Comparison of ENCODE assay signal across 34 cellular contexts in genomic region chr2:793236-793635, GRCh38.
"Had no signal": no experiment of that assay in that cellular context is flagged by ENCODE, and none has a peak within 500 bp of the region (broad histone marks: within the 10 kb centered on the region; RNA-seq: fewer than 3 reads in every experiment).

No MANE protein-coding gene starts in this region.

- ATAC-seq: activated CD8-positive, alpha-beta T cell treated with anti-CD3 and anti-CD28 coated beads for 36 hours; activated naive CD4-positive, alpha-beta T cell treated with anti-CD3 and anti-CD28 coated beads, Interleukin-2, amount 50 U/mL, for 72 hours; activated T-cell treated with anti-CD3 and anti-CD28 coated beads, Interleukin-2, amount 50 U/mL, for 4 hours; activated T-cell treated with anti-CD3 and anti-CD28 coated beads, Interleukin-2, amount 50 U/mL, for 72 hours; activated T-helper 17 cell treated with anti-CD3 and anti-CD28 coated beads, Interleukin-2, amount 50 U/mL, for 72 hours; body of pancreas had no signal

- H3K27ac Mint-ChIP-seq: activated B cell treated with CpG ODN at 0.5 μM for 24 hours; activated CD4-positive, alpha-beta memory T cell treated with anti-CD3 and anti-CD28 coated beads for 36 hours; activated CD4-positive, alpha-beta T cell treated with anti-CD3 and anti-CD28 coated beads, Interleukin-2, amount 10 ng/mL, durations not matched to agents 24 days and 14 days; activated CD8-positive, alpha-beta T cell treated with anti-CD3 and anti-CD28 coated beads for 36 hours; activated naive CD4-positive, alpha-beta T cell treated with anti-CD3 and anti-CD28 coated beads for 36 hours; activated naive CD4-positive, alpha-beta T cell treated with anti-CD3 and anti-CD28 coated beads, Interleukin-2, amount 50 U/mL, for 72 hours; activated naive CD8-positive, alpha-beta T cell treated with anti-CD3 and anti-CD28 coated beads for 36 hours; activated T-cell treated with anti-CD3 and anti-CD28 coated beads, Interleukin-2, amount 50 U/mL, for 72 hours; activated T-helper 1 cell treated with anti-CD3 and anti-CD28 coated beads, Interleukin-12 subunit alpha, Interleukin-12 subunit beta, Interleukin-2, Interleukin-4 antibody, amounts not matched to agents 30 ng/mL and 10 ng/mL and 1 ng/mL, durations not matched to agents 14 hours and 24 hours and 36 hours; activated T-helper 17 cell treated with anti-CD3 and anti-CD28 coated beads, Interleukin-2, amount 50 U/mL, for 72 hours; T-helper 1 cell treated with Interleukin-12 subunit alpha and Interleukin-12 subunit beta and Interleukin-4 antibody, amounts not matched to agents 30 μg/mL and 1 μg/mL, for 36 hours; T-helper 2 cell treated with Interferon-gamma antibody and Interleukin-4, amounts not matched to agents 5 μg/mL and 100 μg/mL, for 36 hours had no signal

- H3K4me3 ChIP-seq: adrenal gland, body of pancreas, breast epithelium had no signal

- H3K27me3 ChIP-seq: adrenal gland, body of pancreas, brain microvascular endothelial cell, breast epithelium had no signal

- H3K27ac ChIP-seq: adrenal gland, body of pancreas, brain microvascular endothelial cell, breast epithelium, VCaP had no signal

- H3K27me3 Mint-ChIP-seq: activated B cell treated with CpG ODN at 0.5 μM for 24 hours; activated CD4-positive, alpha-beta memory T cell treated with anti-CD3 and anti-CD28 coated beads for 36 hours; activated CD4-positive, alpha-beta T cell treated with anti-CD3 and anti-CD28 coated beads, Interleukin-2, amount 10 ng/mL, durations not matched to agents 24 days and 14 days; activated naive CD8-positive, alpha-beta T cell treated with anti-CD3 and anti-CD28 coated beads for 36 hours; activated T-helper 17 cell treated with anti-CD3 and anti-CD28 coated beads, Interleukin-2, amount 50 U/mL, for 72 hours had no signal

- H3K4me3 Mint-ChIP-seq: activated B cell treated with CpG ODN at 0.5 μM for 24 hours; activated CD4-positive, alpha-beta memory T cell treated with anti-CD3 and anti-CD28 coated beads for 36 hours; activated CD4-positive, alpha-beta T cell treated with anti-CD3 and anti-CD28 coated beads, Interleukin-2, amount 10 ng/mL, durations not matched to agents 24 days and 14 days; activated CD8-positive, alpha-beta T cell treated with anti-CD3 and anti-CD28 coated beads for 36 hours; activated naive CD4-positive, alpha-beta T cell treated with anti-CD3 and anti-CD28 coated beads for 36 hours; activated naive CD8-positive, alpha-beta T cell treated with anti-CD3 and anti-CD28 coated beads for 36 hours; activated T-cell treated with anti-CD3 and anti-CD28 coated beads, Interleukin-2, amount 50 U/mL, for 4 hours; activated T-cell treated with anti-CD3 and anti-CD28 coated beads, Interleukin-2, amount 50 U/mL, for 72 hours; activated T-helper 1 cell treated with anti-CD3 and anti-CD28 coated beads, Interleukin-12 subunit alpha, Interleukin-12 subunit beta, Interleukin-2, Interleukin-4 antibody, amounts not matched to agents 30 ng/mL and 10 ng/mL and 1 ng/mL, durations not matched to agents 14 hours and 24 hours and 36 hours; activated T-helper 17 cell treated with anti-CD3 and anti-CD28 coated beads, Interleukin-2, amount 50 U/mL, for 72 hours; T-helper 1 cell treated with Interleukin-12 subunit alpha and Interleukin-12 subunit beta and Interleukin-4 antibody, amounts not matched to agents 30 μg/mL and 1 μg/mL, for 36 hours; T-helper 2 cell treated with Interferon-gamma antibody and Interleukin-4, amounts not matched to agents 5 μg/mL and 100 μg/mL, for 36 hours had no signal

- H3K36me3 ChIP-seq: adrenal gland, brain microvascular endothelial cell, breast epithelium had no signal

- H3K4me1 Mint-ChIP-seq: activated B cell treated with CpG ODN at 0.5 μM for 24 hours; activated CD4-positive, alpha-beta T cell treated with anti-CD3 and anti-CD28 coated beads, Interleukin-2, amount 10 ng/mL, durations not matched to agents 24 days and 14 days; activated naive CD8-positive, alpha-beta T cell treated with anti-CD3 and anti-CD28 coated beads for 36 hours had no signal

- H3K9me3 ChIP-seq: adrenal gland, body of pancreas had no signal

- H3K4me1 ChIP-seq: adrenal gland, body of pancreas, breast epithelium had no signal

- DNase-seq: activated B cell treated with CpG ODN at 0.5 μM for 24 hours; activated CD4-positive, alpha-beta memory T cell treated with anti-CD3 and anti-CD28 coated beads for 36 hours; activated CD4-positive, alpha-beta T cell treated with anti-CD3 and anti-CD28 coated beads for 4 hours; activated CD4-positive, alpha-beta T cell treated with anti-CD3 and anti-CD28 coated beads, Interleukin-2, amount 10 ng/mL, durations not matched to agents 24 days and 14 days; activated CD4-positive, alpha-beta T cell treated with anti-CD3 and anti-CD28 coated beads, Interleukin-2, amount 50 U/mL, for 1 hour; activated CD4-positive, alpha-beta T cell treated with anti-CD3 and anti-CD28 coated beads, Interleukin-2, amount 50 U/mL, for 4 hours; activated CD4-positive, CD25-positive, alpha-beta regulatory T cell treated with anti-CD3 and anti-CD28 coated beads, Interleukin-2, amount 50 U/mL, for 72 hours; activated CD8-positive, alpha-beta memory T cell treated with anti-CD3 and anti-CD28 coated beads, Interleukin-2, amount 50 U/mL, for 4 hours; activated CD8-positive, alpha-beta T cell treated with anti-CD3 and anti-CD28 coated beads for 36 hours; activated gamma-delta T cell treated with Interleukin-2 at 50 U/mL for 16 hours; activated naive CD4-positive, alpha-beta T cell; activated naive CD4-positive, alpha-beta T cell treated with anti-CD3 and anti-CD28 coated beads for 36 hours; activated naive CD4-positive, alpha-beta T cell treated with anti-CD3 and anti-CD28 coated beads, Interleukin-2, amount 50 U/mL, for 16 hours; activated naive CD8-positive, alpha-beta T cell treated with anti-CD3 and anti-CD28 coated beads for 36 hours; activated T-cell treated with anti-CD3 and anti-CD28 coated beads for 4 hours; activated T-cell treated with anti-CD3 and anti-CD28 coated beads, Interleukin-2, amount 50 U/mL, for 1 hour; activated T-cell treated with anti-CD3 and anti-CD28 coated beads, Interleukin-2, amount 50 U/mL, for 4 hours; activated T-cell treated with anti-CD3 and anti-CD28 coated beads, Interleukin-2, amount 50 U/mL, for 72 hours; adrenal gland; amniotic stem cell; aorta; body of pancreas; brain microvascular endothelial cell; central memory CD4-positive, alpha-beta T cell; T-helper 1 cell; T-helper 2 cell; T-helper 9 cell had no signal

- H3K36me3 Mint-ChIP-seq: activated CD4-positive, alpha-beta memory T cell treated with anti-CD3 and anti-CD28 coated beads for 36 hours; activated naive CD8-positive, alpha-beta T cell treated with anti-CD3 and anti-CD28 coated beads for 36 hours had no signal

- H3K9me3 Mint-ChIP-seq: activated CD4-positive, alpha-beta memory T cell treated with anti-CD3 and anti-CD28 coated beads for 36 hours; activated naive CD4-positive, alpha-beta T cell treated with anti-CD3 and anti-CD28 coated beads for 36 hours; activated naive CD8-positive, alpha-beta T cell treated with anti-CD3 and anti-CD28 coated beads for 36 hours; activated T-helper 1 cell treated with anti-CD3 and anti-CD28 coated beads, Interleukin-12 subunit alpha, Interleukin-12 subunit beta, Interleukin-2, Interleukin-4 antibody, amounts not matched to agents 30 ng/mL and 10 ng/mL and 1 ng/mL, durations not matched to agents 14 hours and 24 hours and 36 hours; T-helper 2 cell treated with Interferon-gamma antibody and Interleukin-4, amounts not matched to agents 5 μg/mL and 100 μg/mL, for 36 hours had no signal
